In genomic region chr6:15389759-15390723, GRCh38 we compare ENCODE assay signal across 8 cellular contexts.
DNase-seq lines count a peak whose midpoint lies in the region; ATAC-seq and TF ChIP-seq lines count a peak whose summit lies in the region.

No MANE protein-coding gene starts in this region.

- no peak overlapping the region for H4K91ac ChIP-seq in mesenchymal stem cell (ENCODE audit: low read length)

- WGBS in mesenchymal stem cell, result 43% methylated on average over 14 of the region's 14 CpGs

- H3K4me3 ChIP-seq in BLaER1 treated with 17β-estradiol and CSF1 and Interleukin-3, amounts not matched to agents 10 nM and 100 nM, result peak overlapping the region in 3 of 10 experiments; percentile 3 to 15 (median 7); a peak in 3 of 20 replicates
- H3K4me3 ChIP-seq in OCI-LY3 (ENCODE audit: low read length), result no peak overlapping the region
- peak overlapping the region in 1 of 2 experiments; percentile 5 for H3K4me3 ChIP-seq in mesenchymal stem cell (ENCODE audit: insufficient read depth in 1 of 2, low read depth in 1 of 2, low read length in 2 of 2)

- no peak overlapping the region for H2AK5ac ChIP-seq in mesenchymal stem cell (ENCODE audit: low read length, severe bottlenecking)

- peaks cover 0 to 25% (median 21%) of the 10 kb centered on the region in 11 experiments; a peak in 18 of 22 replicates for H3K9me3 ChIP-seq in BLaER1 treated with 17β-estradiol and CSF1 and Interleukin-3, amounts not matched to agents 10 nM and 100 nM (replicated peaks in 1 of 11)
- H3K9me3 ChIP-seq in OCI-LY3 (ENCODE audit: insufficient read depth, low read length) (no peaks in the 10 kb centered on the region), mesenchymal stem cell (ENCODE audit: control insufficient read depth, low read length) (no peaks in the 10 kb centered on the region)

- TF ChIP-seq POLR2A in GM18505 (IDR thresholded peaks at IDR 0.05; ENCODE audit: borderline replicate concordance, extremely low read depth, insufficient read depth, insufficient read length), result no peak

- no peak overlapping the region for H2BK15ac ChIP-seq in mesenchymal stem cell (ENCODE audit: low read depth, poor library complexity, severe bottlenecking)

- DNase-seq in GM13977 (ENCODE audit: low spot score) (peak; percentile 57), dermis blood vessel endothelial cell (peak; percentile 78), mesenchymal stem cell (peak; percentile 77), RKO (ENCODE audit: low spot score) (no peak), NCI-H1436 (lab: John Stamatoyannopoulos, UW) (no peak)

- H2AFZ ChIP-seq in OCI-LY3 (ENCODE audit: low read depth, low read length) (no peak overlapping the region), mesenchymal stem cell (ENCODE audit: low read depth, low read length) (no peak overlapping the region)

- peak overlapping the region in 1 of 2 experiments; percentile 16 for H2BK12ac ChIP-seq in mesenchymal stem cell (ENCODE audit: low read length in 2 of 2)

- peak overlapping the region in 10 of 11 experiments; percentile 13 to 67 (median 60); a peak in 20 of 22 replicates for H3K27ac ChIP-seq in BLaER1 treated with 17β-estradiol and CSF1 and Interleukin-3, amounts not matched to agents 10 nM and 100 nM
- H3K27ac ChIP-seq in OCI-LY3 (ENCODE audit: low read length) (no peak overlapping the region), mesenchymal stem cell (ENCODE audit: low read length, poor library complexity, severe bottlenecking) (no peak overlapping the region)

- H4K8ac ChIP-seq in mesenchymal stem cell (ENCODE audit: low read length), result no peak overlapping the region

- in situ Hi-C loops in GM13977 (cut with MboI; ENCODE audit: low pct_unique_long_range_greater_than_20kb, low sequenced_read_pairs, unreplicated experiment), result loop anchor here (25.0 kb wide), 1 partner anchor 1178 kb away; no protein-coding TSS in a partner anchor

- H3K9ac ChIP-seq in BLaER1 treated with 17β-estradiol and CSF1 and Interleukin-3, amounts not matched to agents 10 nM and 100 nM, result peak overlapping the region in 10 of 11 experiments; percentile 15 to 63 (median 47); a peak in 18 of 22 replicates
- H3K9ac ChIP-seq in OCI-LY3 (ENCODE audit: low read length), result no peak overlapping the region
- peak overlapping the region; percentile 32 for H3K9ac ChIP-seq in mesenchymal stem cell (ENCODE audit: low read length)

- peaks cover 88% of the 10 kb centered on the region for H3K79me2 ChIP-seq in OCI-LY3 (ENCODE audit: low read length)

- H3K18ac ChIP-seq in mesenchymal stem cell (ENCODE audit: low read depth in 1 of 2, low read length in 2 of 2), result no peak overlapping the region

- H2BK120ac ChIP-seq in mesenchymal stem cell (ENCODE audit: low read depth, low read length), result no peak overlapping the region

- H3K36me3 ChIP-seq in BLaER1 treated with 17β-estradiol and CSF1 and Interleukin-3, amounts not matched to agents 10 nM and 100 nM, result peaks cover 4 to 28% (median 22%) of the 10 kb centered on the region in 11 experiments; a peak in 18 of 22 replicates
- H3K36me3 ChIP-seq in OCI-LY3 (replicated peaks; ENCODE audit: low read depth, low read length) (no peaks in the 10 kb centered on the region), mesenchymal stem cell (ENCODE audit: control insufficient read depth in 1 of 2, insufficient read depth in 2 of 2, low read depth in 1 of 2, low read length in 2 of 2) (no peaks in the 10 kb centered on the region)

- no peak overlapping the region for H3K14ac ChIP-seq in mesenchymal stem cell (ENCODE audit: low read length in 2 of 2)

- H4K20me1 ChIP-seq in BLaER1 treated with 17β-estradiol and CSF1 and Interleukin-3, amounts not matched to agents 10 nM and 100 nM, result peaks cover 61 to 100% (median 80%) of the 10 kb centered on the region in 11 experiments; a peak in 20 of 22 replicates
- H4K20me1 ChIP-seq in OCI-LY3 (ENCODE audit: insufficient read depth, low read length), result peaks cover 75% of the 10 kb centered on the region

- H3K27me3 ChIP-seq in BLaER1 treated with 17β-estradiol and CSF1 and Interleukin-3, amounts not matched to agents 10 nM and 100 nM, result no peaks in the 10 kb centered on the region
- no peaks in the 10 kb centered on the region for H3K27me3 ChIP-seq in OCI-LY3 (ENCODE audit: low read depth, low read length)
- H3K27me3 ChIP-seq in mesenchymal stem cell (ENCODE audit: control insufficient read depth in 1 of 2, insufficient read depth in 1 of 2, low read length in 2 of 2), result no peaks in the 10 kb centered on the region

- no peak overlapping the region for H2BK5ac ChIP-seq in mesenchymal stem cell (ENCODE audit: low read depth, low read length, poor library complexity, severe bottlenecking)

- no peak for ATAC-seq in GM18505 (IDR thresholded peaks at IDR 0.05; ENCODE audit: unreplicated experiment)

- H3K23ac ChIP-seq in mesenchymal stem cell (ENCODE audit: low read length in 2 of 2), result no peak overlapping the region

- H3K4ac ChIP-seq in mesenchymal stem cell (ENCODE audit: low read depth in 1 of 2, low read length in 2 of 2), result peak overlapping the region in 1 of 2 experiments; percentile 19

- peak overlapping the region; percentile 75 to 88 (median 81) for H3K4me2 ChIP-seq in BLaER1 treated with 17β-estradiol and CSF1 and Interleukin-3, amounts not matched to agents 10 nM and 100 nM
- H3K4me2 ChIP-seq in OCI-LY3 (ENCODE audit: low read length) (peak overlapping the region; percentile 9), mesenchymal stem cell (ENCODE audit: low read length, poor library complexity, severe bottlenecking) (no peak overlapping the region)

- H3K79me1 ChIP-seq in mesenchymal stem cell (replicated peaks; ENCODE audit: low read length, poor library complexity, severe bottlenecking), result peaks cover 49% of the 10 kb centered on the region

- TF ChIP-seq CTCF in GM13977 (IDR thresholded peaks at IDR 0.05; ENCODE audit: extremely low read depth, insufficient read depth, missing control alignments) (peak; percentile 68), OCI-LY3 (IDR thresholded peaks at IDR 0.05; ENCODE audit: low read depth, low read length) (peak; percentile 63)

- peaks cover 65 to 78% (median 75%) of the 10 kb centered on the region in 10 experiments for H3K4me1 ChIP-seq in BLaER1 treated with 17β-estradiol and CSF1 and Interleukin-3, amounts not matched to agents 10 nM and 100 nM
- H3K4me1 ChIP-seq in OCI-LY3 (ENCODE audit: low read length), result peaks cover 38% of the 10 kb centered on the region
- peaks cover 4% of the 10 kb centered on the region for H3K4me1 ChIP-seq in mesenchymal stem cell (ENCODE audit: control insufficient read depth, insufficient read depth, low read depth, low read length)

Comparison
In these comparisons a context has a peak if more than half of its experiments do, and no peak if none do; other contexts are left out.
1. H3K27ac ChIP-seq: peak in BLaER1 treated with 17β-estradiol and CSF1 and Interleukin-3, amounts not matched to agents 10 nM and 100 nM (10 of 11); none in OCI-LY3 (single experiment) and mesenchymal stem cell (single experiment).
2. DNase-seq: peak in GM13977 (single experiment), dermis blood vessel endothelial cell (single experiment) and mesenchymal stem cell (single experiment); none in RKO (single experiment) and NCI-H1436 (single experiment).